In the genomic region with DNA sequence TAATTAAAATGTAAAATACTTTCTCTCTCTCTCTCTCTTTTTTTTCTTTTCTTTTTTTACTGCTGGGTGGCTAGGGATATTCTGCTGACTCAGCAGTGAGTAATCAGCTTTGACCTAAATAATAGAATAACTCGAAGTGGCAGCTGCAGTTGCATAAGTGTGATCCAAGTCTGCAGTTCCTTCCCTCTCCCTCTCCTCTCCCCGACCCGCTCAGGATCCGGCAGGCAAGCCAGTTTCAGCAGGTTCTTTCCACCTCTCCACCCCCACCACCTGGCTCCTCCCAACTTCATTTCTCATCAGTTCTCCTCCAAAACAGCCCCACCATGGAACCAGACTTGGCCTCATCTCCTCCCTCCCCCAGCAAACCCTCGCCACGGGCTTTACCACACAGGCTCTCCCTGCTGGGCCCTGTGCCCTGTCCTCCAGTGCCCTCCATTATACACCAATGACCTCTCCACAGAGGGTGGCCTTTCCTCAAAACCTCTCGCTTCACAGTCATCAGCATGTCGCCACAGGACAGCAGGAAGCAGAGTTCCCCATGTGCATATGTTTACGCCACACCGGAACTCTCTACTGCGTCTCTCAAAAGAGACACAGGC, we compare ENCODE assay signal across 9 cellular contexts. TPM values are rescaled to one million over a fixed set of nuclear protein-coding genes. Genes with fewer than 3 reads are reported as not detected.
A peak's percentile ranks its signal among the peaks of the same experiment; 100 is the strongest.
DNase-seq lines count a peak whose midpoint lies in the region; ATAC-seq and TF ChIP-seq lines count a peak whose summit lies in the region.
"Had no signal": no experiment of that assay in that cellular context is flagged by ENCODE, and none has a peak within 500 bp of the region (broad histone marks: within the 10 kb centered on the region; RNA-seq: fewer than 3 reads in every experiment).

No MANE protein-coding gene starts in this region.

- H3K27me3 Mint-ChIP-seq in HFFc6 (ENCODE audit: insufficient read depth), result no peaks in the 10 kb centered on the region; the same call in 1 of the 2 replicates
- peaks cover 5% of the 10 kb centered on the region for H3K27me3 Mint-ChIP-seq in activated naive CD8-positive, alpha-beta T cell treated with anti-CD3 and anti-CD28 coated beads, Interleukin-2, amount 10 ng/mL, durations not matched to agents 7 days and 5 days

- WGBS in prostate gland, result 44% methylated on average over 11 of the region's 11 CpGs

- intact Hi-C loops in left cardiac atrium (cut with DNase I) (no loop called here), prostate gland (cut with DNase I) (no loop called here)

- H3K36me3 ChIP-seq in prostate gland, result no peaks in the 10 kb centered on the region

- peak; percentile 81 for DNase-seq in HFFc6
- DNase-seq in activated naive CD8-positive, alpha-beta T cell treated with anti-CD3 and anti-CD28 coated beads, Interleukin-2, amount 10 ng/mL, durations not matched to agents 7 days and 5 days, result no peak
- peak; percentile 40 for DNase-seq in left cardiac atrium
- DNase-seq in prostate gland (ENCODE audit: low spot score), result peak; percentile 49
- no peak for DNase-seq in NCI-H146 treated with DMSO at 0.1 percent for 48 hours (lab: John Stamatoyannopoulos, UW; ENCODE audit: unreplicated experiment)
- DNase-seq in stimulated activated CD8-positive, alpha-beta memory T cell treated with anti-CD3 and anti-CD28 coated beads, Interleukin-4, amount 100 ng/mL, for 48 hours, result no peak
- DNase-seq in activated T-cell treated with anti-CD3 and anti-CD28 coated beads, Interleukin-2, amount 50 U/mL, for 48 hours, result no peak

- H3K4me1 ChIP-seq in prostate gland (replicated peaks), result peaks cover under 1% of the 10 kb centered on the region

- TF ChIP-seq CTCF in HFFc6 (IDR thresholded peaks at IDR 0.05) (no peak), prostate gland (IDR thresholded peaks at IDR 0.05) (no peak)

- no peaks in the 10 kb centered on the region for H3K9me3 ChIP-seq in prostate gland

- peak; percentile 25 for TF ChIP-seq POLR2A in prostate gland (IDR thresholded peaks at IDR 0.05)

- no peak overlapping the region for H3K4me3 ChIP-seq in prostate gland

- no peaks in the 10 kb centered on the region for H3K9me3 Mint-ChIP-seq in HFFc6
- no peaks in the 10 kb centered on the region for H3K9me3 Mint-ChIP-seq in activated naive CD8-positive, alpha-beta T cell treated with anti-CD3 and anti-CD28 coated beads, Interleukin-2, amount 10 ng/mL, durations not matched to agents 7 days and 5 days

- POLR2A ChIA-PET in activated naive CD8-positive, alpha-beta T cell treated with anti-CD3 and anti-CD28 coated beads, Interleukin-2, amount 10 ng/mL, durations not matched to agents 7 days and 5 days (lab: Charles Lee), result no interaction called here

- peak overlapping the region; percentile 34; the same call in 1 of the 2 replicates for H3K4me3 Mint-ChIP-seq in HFFc6
- H3K4me3 Mint-ChIP-seq in activated naive CD8-positive, alpha-beta T cell treated with anti-CD3 and anti-CD28 coated beads, Interleukin-2, amount 10 ng/mL, durations not matched to agents 7 days and 5 days, result no peak overlapping the region

- no peak for ATAC-seq in activated naive CD8-positive, alpha-beta T cell treated with anti-CD3 and anti-CD28 coated beads, Interleukin-2, amount 10 ng/mL, durations not matched to agents 7 days and 5 days (ENCODE audit: low read depth)
- ATAC-seq in left cardiac atrium, result peak; percentile 85 to 86
- no peak for ATAC-seq in GM21381 (IDR thresholded peaks at IDR 0.05; ENCODE audit: unreplicated experiment)

- H3K27ac Mint-ChIP-seq in HFFc6, result peak overlapping the region; percentile 17
- H3K27ac Mint-ChIP-seq in activated naive CD8-positive, alpha-beta T cell treated with anti-CD3 and anti-CD28 coated beads, Interleukin-2, amount 10 ng/mL, durations not matched to agents 7 days and 5 days, result peak overlapping the region; percentile 35

- H3K27me3 ChIP-seq in prostate gland (replicated peaks; ENCODE audit: insufficient read depth), result no peaks in the 10 kb centered on the region

- peak overlapping the region; percentile 15 to 46 for H3K27ac ChIP-seq in prostate gland

- no peaks in the 10 kb centered on the region for H3K36me3 Mint-ChIP-seq in HFFc6 (ENCODE audit: low read depth)
- no peaks in the 10 kb centered on the region for H3K36me3 Mint-ChIP-seq in activated naive CD8-positive, alpha-beta T cell treated with anti-CD3 and anti-CD28 coated beads, Interleukin-2, amount 10 ng/mL, durations not matched to agents 7 days and 5 days

- H3K4me1 Mint-ChIP-seq in HFFc6 (ENCODE audit: low read depth), result peaks cover 32% of the 10 kb centered on the region
- peaks cover 11% of the 10 kb centered on the region for H3K4me1 Mint-ChIP-seq in activated naive CD8-positive, alpha-beta T cell treated with anti-CD3 and anti-CD28 coated beads, Interleukin-2, amount 10 ng/mL, durations not matched to agents 7 days and 5 days

RNA-seq across cellular contexts. Expression of gene SLC7A8, which starts 22.4 kb away (rescaled TPM):
- total RNA-seq in HFFc6 (2021; fragmentation: NEBNext Ultra II Directional; extraction: Animal tissue kit (Norgen Biotek cat#: 25700)), result 10 to 100 TPM; 13.0 to 24.2 (median 23.3) TPM
- 1 to 10 TPM; 1.8 to 3.1 TPM for total RNA-seq in activated naive CD8-positive, alpha-beta T cell treated with anti-CD3 and anti-CD28 coated beads, Interleukin-2, amount 10 ng/mL, durations not matched to agents 7 days and 5 days
- 10 to 100 TPM in 1 of 2 donors, 1 to 10 TPM in 1; 8.7 to 16.2 TPM for total RNA-seq in left cardiac atrium
- 100 to 1,000 TPM; 119 to 143 TPM for total RNA-seq in prostate gland

RNA-seq across cellular contexts. Expression of gene CEBPE, which starts 42.0 kb away (rescaled TPM):
- total RNA-seq in HFFc6 (2021; fragmentation: NEBNext Ultra II Directional; extraction: Animal tissue kit (Norgen Biotek cat#: 25700)), result not detected
- 1 to 10 TPM; 1.8 to 2.1 TPM for total RNA-seq in activated naive CD8-positive, alpha-beta T cell treated with anti-CD3 and anti-CD28 coated beads, Interleukin-2, amount 10 ng/mL, durations not matched to agents 7 days and 5 days
- not detected for total RNA-seq in left cardiac atrium
- total RNA-seq in prostate gland, result not detected

RNA-seq across cellular contexts. Expression of gene CIROP, which starts 56.2 kb away (rescaled TPM):
- total RNA-seq in HFFc6 (2021; fragmentation: NEBNext Ultra II Directional; extraction: Animal tissue kit (Norgen Biotek cat#: 25700)), result not detected
- not detected for total RNA-seq in activated naive CD8-positive, alpha-beta T cell treated with anti-CD3 and anti-CD28 coated beads, Interleukin-2, amount 10 ng/mL, durations not matched to agents 7 days and 5 days
- not detected for total RNA-seq in left cardiac atrium
- total RNA-seq in prostate gland, result not detected
- total RNA-seq: liver had no signal

Comparison
In these comparisons a context has a peak if more than half of its experiments do, and no peak if none do; other contexts are left out.
1. DNase-seq: peak in HFFc6 (single experiment), left cardiac atrium (single experiment) and prostate gland (single experiment); none in activated naive CD8-positive, alpha-beta T cell treated with anti-CD3 and anti-CD28 coated beads, Interleukin-2, amount 10 ng/mL, durations not matched to agents 7 days and 5 days (single experiment), NCI-H146 treated with DMSO at 0.1 percent for 48 hours (single experiment), stimulated activated CD8-positive, alpha-beta memory T cell treated with anti-CD3 and anti-CD28 coated beads, Interleukin-4, amount 100 ng/mL, for 48 hours (single experiment) and activated T-cell treated with anti-CD3 and anti-CD28 coated beads, Interleukin-2, amount 50 U/mL, for 48 hours (0 of 2).
2. ATAC-seq: peak in left cardiac atrium (2 of 2); none in activated naive CD8-positive, alpha-beta T cell treated with anti-CD3 and anti-CD28 coated beads, Interleukin-2, amount 10 ng/mL, durations not matched to agents 7 days and 5 days (single experiment) and GM21381 (single experiment).
3. RNA of gene SLC7A8, which starts 22.4 kb away (total RNA-seq): 119 to 143 TPM in prostate gland; 13.0 to 24.2 TPM in HFFc6, 8.7 to 16.2 TPM in left cardiac atrium and 1.8 to 3.1 TPM in activated naive CD8-positive, alpha-beta T cell treated with anti-CD3 and anti-CD28 coated beads, Interleukin-2, amount 10 ng/mL, durations not matched to agents 7 days and 5 days; every median in the first group is over 4 times any median in the second.